ENCODE assay signal across 8 cellular contexts in the genomic region with DNA sequence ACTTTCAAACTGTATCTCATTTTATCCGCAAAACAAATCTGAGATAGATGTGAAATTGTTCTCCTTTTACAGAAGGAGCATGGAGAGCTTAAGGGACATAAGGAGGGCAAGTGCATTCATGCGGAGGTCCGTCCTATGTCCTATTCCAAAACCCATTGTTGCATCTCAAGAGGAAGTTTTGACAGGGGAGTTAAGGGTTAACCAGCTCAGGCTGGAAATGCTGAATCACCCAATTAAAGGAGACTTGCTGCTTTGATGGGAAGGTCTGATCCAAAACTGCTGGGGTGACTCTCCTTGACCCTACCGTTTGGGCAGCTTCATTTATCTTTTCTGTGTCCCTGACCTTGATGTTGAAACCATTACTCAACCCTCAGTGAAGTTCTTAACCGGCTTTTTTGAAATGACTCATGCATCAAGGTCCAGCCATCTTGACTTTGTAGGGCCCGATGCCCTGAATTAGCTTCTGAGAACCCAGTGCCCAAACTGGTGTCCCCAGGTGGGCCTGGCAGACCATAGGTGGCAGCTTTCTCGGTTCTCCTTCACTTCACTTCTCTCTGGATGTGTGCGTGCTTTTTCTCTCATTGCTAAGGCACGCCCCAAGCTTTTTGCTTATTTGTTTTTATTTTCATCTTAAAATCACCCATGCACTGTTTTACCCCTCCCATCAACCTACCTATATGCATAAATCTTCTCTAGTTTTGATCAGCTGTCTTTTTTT. TPM values are rescaled to one million over a fixed set of nuclear protein-coding genes. Genes with fewer than 3 reads are reported as not detected.
DNase-seq lines count a peak whose midpoint lies in the region; ATAC-seq, FAIRE-seq and TF ChIP-seq lines count a peak whose summit lies in the region.

No MANE protein-coding gene starts in this region.

- no peak for TF ChIP-seq CTCF in gastroesophageal sphincter (IDR thresholded peaks at IDR 0.05)

- TF ChIP-seq POLR2A in GM12891 (IDR thresholded peaks at IDR 0.05; ENCODE audit: low read depth, low read length), result no peak
- no peak for TF ChIP-seq POLR2A in gastroesophageal sphincter (IDR thresholded peaks at IDR 0.05)

- POLR2A ChIA-PET in activated CD4-positive, alpha-beta T cell treated with anti-CD3 and anti-CD28 coated beads, Interleukin-2, amount 10 ng/mL, durations not matched to agents 7 days and 5 days (lab: Charles Lee), result no interaction called here

- H3K27me3 ChIP-seq in gastroesophageal sphincter, result no peaks in the 10 kb centered on the region

- peak; percentile 30 for DNase-seq in GM12891 (ENCODE audit: insufficient read length, low spot score)
- peak; percentile 69 for DNase-seq in RCC 7860 (ENCODE audit: low spot score)
- no peak for DNase-seq in activated CD4-positive, alpha-beta T cell treated with anti-CD3 and anti-CD28 coated beads, Interleukin-2, amount 10 ng/mL, durations not matched to agents 7 days and 5 days
- no peak for DNase-seq in activated CD4-positive, alpha-beta T cell treated with anti-CD3 and anti-CD28 coated beads, Interleukin-2, amount 50 U/mL, for 48 hours

- no peaks in the 10 kb centered on the region for H3K36me3 ChIP-seq in gastroesophageal sphincter

- no peak overlapping the region for H3K27ac ChIP-seq in gastroesophageal sphincter

- peaks cover 4% of the 10 kb centered on the region for H3K4me1 Mint-ChIP-seq in activated CD4-positive, alpha-beta T cell treated with anti-CD3 and anti-CD28 coated beads, Interleukin-2, amount 10 ng/mL, durations not matched to agents 7 days and 5 days

- no peak for TF ChIP-seq EP300 in gastroesophageal sphincter (IDR thresholded peaks at IDR 0.05)

- H3K9me3 Mint-ChIP-seq in activated CD4-positive, alpha-beta T cell treated with anti-CD3 and anti-CD28 coated beads, Interleukin-2, amount 10 ng/mL, durations not matched to agents 7 days and 5 days, result peaks cover 14% of the 10 kb centered on the region

- H3K4me3 ChIP-seq in gastroesophageal sphincter, result no peak overlapping the region

- no peaks in the 10 kb centered on the region for H3K9me3 ChIP-seq in gastroesophageal sphincter

- ATAC-seq in HG02852 (IDR thresholded peaks at IDR 0.05; ENCODE audit: unreplicated experiment) (peak; percentile 68), gastroesophageal sphincter (peak; percentile 78), HG02840 (IDR thresholded peaks at IDR 0.05; ENCODE audit: low FRiP score, unreplicated experiment) (no peak), HG03342 (IDR thresholded peaks at IDR 0.05; ENCODE audit: unreplicated experiment) (no peak)

- no peak overlapping the region for H3K4me3 Mint-ChIP-seq in activated CD4-positive, alpha-beta T cell treated with anti-CD3 and anti-CD28 coated beads, Interleukin-2, amount 10 ng/mL, durations not matched to agents 7 days and 5 days

- CTCF ChIA-PET in activated CD4-positive, alpha-beta T cell treated with anti-CD3 and anti-CD28 coated beads, Interleukin-2, amount 10 ng/mL, durations not matched to agents 7 days and 5 days (lab: Charles Lee), result interaction anchor here (0.8 to 1.3 kb wide), 3 partner anchors 11 to 60 kb away, joined by 3 read pairs; partner anchors contain the start of gene TXNDC2

- H3K36me3 Mint-ChIP-seq in activated CD4-positive, alpha-beta T cell treated with anti-CD3 and anti-CD28 coated beads, Interleukin-2, amount 10 ng/mL, durations not matched to agents 7 days and 5 days (ENCODE audit: low read depth), result no peaks in the 10 kb centered on the region

- FAIRE-seq in GM12891 (lab: Jason Lieb, UNC) (no peak), RCC 7860 (lab: Jason Lieb, UNC) (no peak)

- peaks cover 0 to 10% (median 2%) of the 10 kb centered on the region in 3 donors for H3K4me1 ChIP-seq in gastroesophageal sphincter

- no peak overlapping the region for H3K27ac Mint-ChIP-seq in activated CD4-positive, alpha-beta T cell treated with anti-CD3 and anti-CD28 coated beads, Interleukin-2, amount 10 ng/mL, durations not matched to agents 7 days and 5 days

- H3K27me3 Mint-ChIP-seq in activated CD4-positive, alpha-beta T cell treated with anti-CD3 and anti-CD28 coated beads, Interleukin-2, amount 10 ng/mL, durations not matched to agents 7 days and 5 days, result no peaks in the 10 kb centered on the region

- WGBS in gastroesophageal sphincter (ENCODE audit: low coverage in 1 of 2), 2 donors, result 62 to 64% methylated on average over 6 to 9 of the region's 9 CpGs

TF ChIP-seq in GM12891, 5 proteins besides CTCF, POLR2A, EP300 and RAD21:
- TF ChIP-seq SPI1 (IDR thresholded peaks at IDR 0.05; ENCODE audit: low read depth, low read length) (no peak), POU2F2 (IDR thresholded peaks at IDR 0.05; ENCODE audit: low read depth, low read length) (no peak), POLR2AphosphoS5 (IDR thresholded peaks at IDR 0.05; ENCODE audit: low read depth, low read length) (no peak), TAF1 (IDR thresholded peaks at IDR 0.05; ENCODE audit: low read depth, low read length) (no peak), PAX5 (IDR thresholded peaks at IDR 0.05; ENCODE audit: insufficient read depth, low read length, severe bottlenecking) (no peak)

RNA-seq across cellular contexts. Expression of gene TXNDC2, which starts 15.9 kb away (rescaled TPM):
- polyA plus RNA-seq in GM12891 (2012; ENCODE audit: low read depth, missing spikeins), result not detected
- total RNA-seq in gastroesophageal sphincter, result under 1 TPM in 2 of 4 donors, not detected in 2; 0.62 to 0.96 TPM
- total RNA-seq in activated CD4-positive, alpha-beta T cell treated with anti-CD3 and anti-CD28 coated beads, Interleukin-2, amount 10 ng/mL, durations not matched to agents 7 days and 5 days, result not detected

RNA-seq across cellular contexts. Expression of gene VAPA, which starts 43.9 kb away (rescaled TPM):
- polyA plus RNA-seq in GM12891 (2012; ENCODE audit: low read depth, missing spikeins), result 95.5 TPM
- 100 to 1,000 TPM; 276 to 386 (median 317) TPM for total RNA-seq in gastroesophageal sphincter
- total RNA-seq in activated CD4-positive, alpha-beta T cell treated with anti-CD3 and anti-CD28 coated beads, Interleukin-2, amount 10 ng/mL, durations not matched to agents 7 days and 5 days, result 100 to 1,000 TPM; 124 to 168 TPM

Comparison
In these comparisons a context has a peak if more than half of its experiments do, and no peak if none do; other contexts are left out.
1. DNase-seq: peak in GM12891 (single experiment) and RCC 7860 (single experiment); none in activated CD4-positive, alpha-beta T cell treated with anti-CD3 and anti-CD28 coated beads, Interleukin-2, amount 10 ng/mL, durations not matched to agents 7 days and 5 days (single experiment) and activated CD4-positive, alpha-beta T cell treated with anti-CD3 and anti-CD28 coated beads, Interleukin-2, amount 50 U/mL, for 48 hours (0 of 2).
2. ATAC-seq: peak in HG02852 (single experiment) and gastroesophageal sphincter (single experiment); none in HG02840 (single experiment) and HG03342 (single experiment).